9 cellular contexts compared by ENCODE assay signal in genomic region chr2:121804340-121804739, GRCh38. TPM values are rescaled to one million over a fixed set of nuclear protein-coding genes. Genes with fewer than 3 reads are reported as not detected.
DNase-seq lines count a peak whose midpoint lies in the region; ATAC-seq and TF ChIP-seq lines count a peak whose summit lies in the region.
"Had no signal": no experiment of that assay in that cellular context is flagged by ENCODE, and none has a peak within 500 bp of the region (broad histone marks: within the 10 kb centered on the region; RNA-seq: fewer than 3 reads in every experiment).

No MANE protein-coding gene starts in this region.

- no peak overlapping the region for H3K27ac ChIP-seq in SJSA1
- H3K27ac ChIP-seq in lower lobe of right lung: no peak overlapping the region
- no peak overlapping the region for H3K27ac ChIP-seq in heart left ventricle

- H3K4me3 ChIP-seq in SJSA1 (no peak overlapping the region), lower lobe of right lung (no peak overlapping the region), heart left ventricle (no peak overlapping the region)

- intact Hi-C loops in lower lobe of right lung (cut with DNase I) (no loop called here), heart left ventricle (cut with DNase I) (no loop called here)

- ATAC-seq in lower lobe of right lung (no peak), heart left ventricle (no peak)
- ATAC-seq: HCT116 had no signal

- 20 to 26% (median 22%) methylated on average over 5 of the region's 5 CpGs for WGBS in heart left ventricle, 4 donors

- TF ChIP-seq CTCF in lower lobe of right lung (IDR thresholded peaks at IDR 0.05) (no peak), heart left ventricle (IDR thresholded peaks at IDR 0.05) (no peak)

- peaks cover 6% of the 10 kb centered on the region; the same call in 1 of the 2 replicates for H3K4me1 ChIP-seq in SJSA1 (replicated peaks)
- H3K4me1 ChIP-seq in lower lobe of right lung: no peaks in the 10 kb centered on the region
- no peaks in the 10 kb centered on the region for H3K4me1 ChIP-seq in heart left ventricle

- H3K9me3 ChIP-seq in SJSA1 (replicated peaks) (no peaks in the 10 kb centered on the region), lower lobe of right lung (peaks cover 11% of the 10 kb centered on the region), heart left ventricle (peaks cover 0 to 22% (median 11%) of the 10 kb centered on the region in 12 donors)

- H3K36me3 ChIP-seq in SJSA1 (no peaks in the 10 kb centered on the region), lower lobe of right lung (no peaks in the 10 kb centered on the region), heart left ventricle (no peaks in the 10 kb centered on the region)

- DNase-seq in EH (ENCODE audit: low read depth) (peak; percentile 11), H4 (ENCODE audit: low spot score) (peak; percentile 48), MV-4-11 (lab: John Stamatoyannopoulos, UW) (peak; percentile 81), SJSA1 (ENCODE audit: low read depth in 1 of 2, low spot score in 2 of 2) (peak; percentile 25 to 62), lower lobe of right lung (no peak), globus pallidus (ENCODE audit: low spot score) (no peak), NCI-H187 (lab: John Stamatoyannopoulos, UW) (no peak), heart left ventricle (no peak)

- H3K27me3 ChIP-seq in SJSA1 (replicated peaks) (0 out of 2 replicates have a peak, but pooled peaks cover 6% of the 10 kb centered on the region), lower lobe of right lung (ENCODE audit: low read depth) (no peaks in the 10 kb centered on the region), heart left ventricle (no peaks in the 10 kb centered on the region)

- TF ChIP-seq POLR2A in heart left ventricle (IDR thresholded peaks at IDR 0.05): no peak

RNA-seq across cellular contexts. Expression of gene TSN, which starts 48.9 kb away (rescaled TPM):
- 37.9 and 58.5 TPM in 2 replicates for total RNA-seq in H4 (2014; rRNA removed; shearing (Covaris generic))
- 89.6 and 92.0 TPM in 2 replicates for total RNA-seq in SJSA1 (2014; rRNA removed; shearing (Covaris generic))
- total RNA-seq in lower lobe of right lung (36.2 TPM), heart left ventricle (10 to 100 TPM; 36.8 to 58.8 (median 45.1) TPM)
- 10 to 100 TPM; 17.2 to 43.3 TPM for polyA plus RNA-seq in heart left ventricle

Comparison
In these comparisons a context has a peak if more than half of its experiments do, and no peak if none do; other contexts are left out.
1. DNase-seq: peak in EH (single experiment), H4 (single experiment), MV-4-11 (single experiment) and SJSA1 (2 of 2); none in lower lobe of right lung (single experiment), globus pallidus (single experiment), NCI-H187 (0 of 2) and heart left ventricle (0 of 5).